ENCODE assay signal across 27 cellular contexts in the genomic region with DNA sequence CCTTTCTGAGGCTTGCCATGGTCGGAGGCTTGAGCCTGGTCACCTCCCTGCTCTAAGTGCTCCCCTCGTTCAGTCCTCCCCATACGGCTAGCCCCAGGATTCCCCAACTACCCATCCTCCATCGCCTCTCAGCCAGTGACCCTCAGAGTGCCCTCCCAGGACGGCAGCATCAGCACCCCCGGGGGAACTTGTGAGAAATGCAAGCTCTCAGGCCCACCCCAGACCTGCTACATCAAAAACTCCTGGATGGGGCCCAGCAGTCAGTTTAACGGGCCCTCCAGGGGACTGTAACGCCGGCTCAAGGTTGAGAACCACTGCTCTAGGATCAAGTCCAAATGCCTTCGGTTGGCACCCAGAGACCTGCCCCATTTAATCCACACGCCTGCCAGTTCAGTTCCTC. TPM values are rescaled to one million over a fixed set of nuclear protein-coding genes. Genes with fewer than 3 reads are reported as not detected.
DNase-seq lines count a peak whose midpoint lies in the region; ATAC-seq and TF ChIP-seq lines count a peak whose summit lies in the region.
"Had no signal": no experiment of that assay in that cellular context is flagged by ENCODE, and none has a peak within 500 bp of the region (broad histone marks: within the 10 kb centered on the region; RNA-seq: fewer than 3 reads in every experiment).

No MANE protein-coding gene starts in this region.

- H3K4me2 ChIP-seq in Loucy (ENCODE audit: low read depth, low read length, poor library complexity, severe bottlenecking) = peak overlapping the region; percentile 31
- H3K4me2 ChIP-seq: PC-9 had no signal

- H3K9ac ChIP-seq in Loucy (ENCODE audit: low read depth, low read length, poor library complexity, severe bottlenecking) = peak overlapping the region; percentile 22

- no peaks in the 10 kb centered on the region for H4K20me1 ChIP-seq in Loucy (ENCODE audit: insufficient read depth, low read length, poor library complexity, severe bottlenecking)

- peak overlapping the region; percentile 13 for H3K4me3 Mint-ChIP-seq in activated T-cell treated with anti-CD3 and anti-CD28 coated beads, Interleukin-2, amount 50 U/mL, for 24 hours
- no peak overlapping the region for H3K4me3 Mint-ChIP-seq in activated T-cell treated with anti-CD3 and anti-CD28 coated beads, Interleukin-2, amount 50 U/mL, for 72 hours
- H3K4me3 Mint-ChIP-seq in effector memory CD8-positive, alpha-beta T cell = peak overlapping the region in 1 of 2 donors; percentile 48
- H3K4me3 Mint-ChIP-seq: activated CD4-positive, alpha-beta memory T cell treated with anti-CD3 and anti-CD28 coated beads, Interleukin-2, amount 10 ng/mL, durations not matched to agents 7 days and 5 days; dendritic cell treated with granulocyte-macrophage colony-stimulating factor and Interleukin-4, amounts not matched to agents 40 ng/mL and 50 ng/mL, for 4 days had no signal

- no peaks in the 10 kb centered on the region for H3K27me3 Mint-ChIP-seq in activated T-cell treated with anti-CD3 and anti-CD28 coated beads, Interleukin-2, amount 50 U/mL, for 24 hours
- H3K27me3 Mint-ChIP-seq in activated T-cell treated with anti-CD3 and anti-CD28 coated beads, Interleukin-2, amount 50 U/mL, for 72 hours (ENCODE audit: low read depth) = peaks cover 16% of the 10 kb centered on the region
- H3K27me3 Mint-ChIP-seq in effector memory CD8-positive, alpha-beta T cell = peaks cover 0 to 21% of the 10 kb centered on the region in 2 donors

- H3K27me3 ChIP-seq in Loucy (ENCODE audit: insufficient read depth, low read length, poor library complexity, severe bottlenecking) (no peaks in the 10 kb centered on the region), thymus (ENCODE audit: control insufficient read depth, insufficient read depth) (peaks cover 6% of the 10 kb centered on the region)

- H3K4me3 ChIP-seq in Loucy (ENCODE audit: low read length, poor library complexity, severe bottlenecking) (peak overlapping the region; percentile 4), thymus (ENCODE audit: low read length) (peak overlapping the region; percentile 8)
- H3K4me3 ChIP-seq: cardiac muscle cell, lower lobe of right lung, PC-9, psoas muscle had no signal

- ATAC-seq in activated T-cell treated with anti-CD3 and anti-CD28 coated beads, Interleukin-2, amount 50 U/mL, for 72 hours (replicated peaks in 1 of 2) = no peak
- no peak for ATAC-seq in effector memory CD8-positive, alpha-beta T cell (replicated peaks)
- ATAC-seq in HG02970 (IDR thresholded peaks at IDR 0.05; ENCODE audit: low FRiP score, unreplicated experiment) = no peak
- ATAC-seq in GM18511 (IDR thresholded peaks at IDR 0.05; ENCODE audit: unreplicated experiment) = no peak
- ATAC-seq: activated CD4-positive, CD25-positive, alpha-beta regulatory T cell treated with anti-CD3 and anti-CD28 coated beads, Interleukin-2, amount 50 U/mL, for 24 hours; lower lobe of right lung; psoas muscle had no signal

- H3K36me3 Mint-ChIP-seq in activated T-cell treated with anti-CD3 and anti-CD28 coated beads, Interleukin-2, amount 50 U/mL, for 24 hours (ENCODE audit: low read depth) = no peaks in the 10 kb centered on the region
- no peaks in the 10 kb centered on the region for H3K36me3 Mint-ChIP-seq in activated T-cell treated with anti-CD3 and anti-CD28 coated beads, Interleukin-2, amount 50 U/mL, for 72 hours (ENCODE audit: insufficient read depth in 2 of 2)
- H3K36me3 Mint-ChIP-seq in effector memory CD8-positive, alpha-beta T cell (ENCODE audit: insufficient read depth) = peaks cover 9% of the 10 kb centered on the region

- peak overlapping the region; percentile 15 for H3K27ac ChIP-seq in thymus (ENCODE audit: low read depth)
- H3K27ac ChIP-seq: cardiac muscle cell, lower lobe of right lung, neutrophil, PC-9, psoas muscle had no signal

- no peaks in the 10 kb centered on the region for H3K9me3 Mint-ChIP-seq in activated T-cell treated with anti-CD3 and anti-CD28 coated beads, Interleukin-2, amount 50 U/mL, for 24 hours
- no peaks in the 10 kb centered on the region for H3K9me3 Mint-ChIP-seq in activated T-cell treated with anti-CD3 and anti-CD28 coated beads, Interleukin-2, amount 50 U/mL, for 72 hours
- no peaks in the 10 kb centered on the region for H3K9me3 Mint-ChIP-seq in effector memory CD8-positive, alpha-beta T cell
- H3K9me3 Mint-ChIP-seq: activated CD4-positive, alpha-beta memory T cell treated with anti-CD3 and anti-CD28 coated beads, Interleukin-2, amount 10 ng/mL, durations not matched to agents 7 days and 5 days; dendritic cell treated with granulocyte-macrophage colony-stimulating factor and Interleukin-4, amounts not matched to agents 40 ng/mL and 50 ng/mL, for 4 days had no signal

- no peaks in the 10 kb centered on the region for H3K36me3 ChIP-seq in Loucy (ENCODE audit: insufficient read depth, low read length)
- H3K36me3 ChIP-seq in thymus (ENCODE audit: control insufficient read depth, insufficient read depth) = no peaks in the 10 kb centered on the region
- H3K36me3 ChIP-seq: cardiac muscle cell, lower lobe of right lung, neutrophil had no signal

- no peak for DNase-seq in activated T-cell treated with anti-CD3 and anti-CD28 coated beads, Interleukin-2, amount 50 U/mL, for 24 hours
- DNase-seq in activated T-cell treated with anti-CD3 and anti-CD28 coated beads, Interleukin-2, amount 50 U/mL, for 72 hours = no peak
- DNase-seq in effector memory CD8-positive, alpha-beta T cell = no peak
- DNase-seq in GM19238 (ENCODE audit: insufficient read length, low spot score) = no peak
- DNase-seq: activated CD4-positive, alpha-beta memory T cell treated with anti-CD3 and anti-CD28 coated beads, Interleukin-2, amount 10 ng/mL, durations not matched to agents 7 days and 5 days; activated T-cell treated with anti-CD3 and anti-CD28 coated beads, Interleukin-2, amount 50 U/mL, for 1 hour; AML-193; DMS153; GF-D8; KBM-7; lower lobe of right lung; MM.1S; NCI-H1436; NCI-H2107; psoas muscle; Right ventricle myocardium superior; stimulated activated CD4-positive, alpha-beta T cell treated with anti-CD3 and anti-CD28 coated beads, Interleukin-15, amount 100 ng/mL, for 24 hours; trophoblast cell had no signal

- no peaks in the 10 kb centered on the region for H3K9me2 ChIP-seq in Loucy (replicated peaks; ENCODE audit: low read depth, low read length)

- peak; percentile 53 for TF ChIP-seq CTCF in Loucy (conservative IDR thresholded peaks at IDR 0.05; ENCODE audit: low read length)

- H3K4me1 ChIP-seq in Loucy (ENCODE audit: insufficient read depth, low read length, poor library complexity, severe bottlenecking) (peaks cover 74% of the 10 kb centered on the region), thymus (ENCODE audit: control insufficient read depth, insufficient read depth, low read length) (peaks cover 30% of the 10 kb centered on the region)
- H3K4me1 ChIP-seq: lower lobe of right lung had no signal

- peak overlapping the region; percentile 33 for H3K27ac Mint-ChIP-seq in activated T-cell treated with anti-CD3 and anti-CD28 coated beads, Interleukin-2, amount 50 U/mL, for 24 hours
- no peak overlapping the region for H3K27ac Mint-ChIP-seq in activated T-cell treated with anti-CD3 and anti-CD28 coated beads, Interleukin-2, amount 50 U/mL, for 72 hours
- peak overlapping the region; percentile 75 to 83 for H3K27ac Mint-ChIP-seq in effector memory CD8-positive, alpha-beta T cell
- H3K27ac Mint-ChIP-seq: activated CD4-positive, alpha-beta memory T cell treated with anti-CD3 and anti-CD28 coated beads, Interleukin-2, amount 10 ng/mL, durations not matched to agents 7 days and 5 days; dendritic cell treated with granulocyte-macrophage colony-stimulating factor and Interleukin-4, amounts not matched to agents 40 ng/mL and 50 ng/mL, for 4 days had no signal

- no peaks in the 10 kb centered on the region for H3K79me2 ChIP-seq in Loucy (ENCODE audit: insufficient read depth, low read length)

- 75% methylated on average over 11 of the region's 11 CpGs for WGBS in thymus

- no peaks in the 10 kb centered on the region for H3K9me3 ChIP-seq in Loucy (ENCODE audit: insufficient read depth, low read depth, low read length)
- H3K9me3 ChIP-seq in thymus (ENCODE audit: control insufficient read depth) = no peaks in the 10 kb centered on the region
- H3K9me3 ChIP-seq: lower lobe of right lung, neutrophil, psoas muscle had no signal

- no peak overlapping the region for H2AFZ ChIP-seq in Loucy (ENCODE audit: low read length)
- H2AFZ ChIP-seq: PC-9 had no signal

- peaks cover 6% of the 10 kb centered on the region for H3F3A ChIP-seq in Loucy (ENCODE audit: low read depth)

- peaks cover 80% of the 10 kb centered on the region for H3K4me1 Mint-ChIP-seq in activated T-cell treated with anti-CD3 and anti-CD28 coated beads, Interleukin-2, amount 50 U/mL, for 24 hours (ENCODE audit: low read depth)
- peaks cover 43% of the 10 kb centered on the region for H3K4me1 Mint-ChIP-seq in activated T-cell treated with anti-CD3 and anti-CD28 coated beads, Interleukin-2, amount 50 U/mL, for 72 hours (ENCODE audit: low read depth)
- H3K4me1 Mint-ChIP-seq in effector memory CD8-positive, alpha-beta T cell (ENCODE audit: low read depth in 2 of 2) = peaks cover 45 to 61% of the 10 kb centered on the region in 2 donors

RNA-seq across cellular contexts. Expression of a gene that starts 6.9 kb away (rescaled TPM):
- total RNA-seq in activated T-cell treated with anti-CD3 and anti-CD28 coated beads, Interleukin-2, amount 50 U/mL, for 72 hours = 1 to 10 TPM; 2.4 to 2.6 TPM
- 5.6 TPM for polyA plus RNA-seq in thymus
